Comparison of ENCODE assay signal across 11 cellular contexts in genomic region chr7:30983914-30984247, GRCh38. TPM values are rescaled to one million over a fixed set of nuclear protein-coding genes. Genes with fewer than 3 reads are reported as not detected.
A peak's percentile ranks its signal among the peaks of the same experiment; 100 is the strongest.
DNase-seq lines count a peak whose midpoint lies in the region; ATAC-seq and TF ChIP-seq lines count a peak whose summit lies in the region.
"Had no signal": no experiment of that assay in that cellular context is flagged by ENCODE, and none has a peak within 500 bp of the region (broad histone marks: within the 10 kb centered on the region; RNA-seq: fewer than 3 reads in every experiment).

No MANE protein-coding gene starts in this region.

- H3K36me3 Mint-ChIP-seq in natural killer cell (no peaks in the 10 kb centered on the region), type B pancreatic cell (no peaks in the 10 kb centered on the region)
- H3K36me3 Mint-ChIP-seq in natural killer cell treated with Interleukin-12 subunit alpha and Interleukin-12 subunit beta and Interleukin-15 and Interleukin-18, amount 100 ng/mL, for 72 hours, result no peaks in the 10 kb centered on the region

- H3K4me3 ChIP-seq in SK-N-MC (peak overlapping the region; percentile 45), iPS-18a (ENCODE audit: low read length) (peak overlapping the region; percentile 56)
- H3K4me3 ChIP-seq: upper lobe of left lung had no signal

- H3K36me3 ChIP-seq in SK-N-MC (ENCODE audit: insufficient read depth, low read length) (no peaks in the 10 kb centered on the region), iPS-18a (ENCODE audit: control insufficient read depth, low read depth, low read length) (no peaks in the 10 kb centered on the region)
- H3K36me3 ChIP-seq: upper lobe of left lung had no signal

- H3K27ac Mint-ChIP-seq in natural killer cell (no peak overlapping the region), type B pancreatic cell (peak overlapping the region; percentile 42)
- H3K27ac Mint-ChIP-seq in natural killer cell treated with Interleukin-12 subunit alpha and Interleukin-12 subunit beta and Interleukin-15 and Interleukin-18, amount 100 ng/mL, for 72 hours, result no peak overlapping the region

- ATAC-seq in natural killer cell (peak in 1 of 3 donors; percentile 17), GM21515 (IDR thresholded peaks at IDR 0.05; ENCODE audit: unreplicated experiment) (no peak)
- no peak for ATAC-seq in natural killer cell treated with Interleukin-12 subunit alpha and Interleukin-12 subunit beta and Interleukin-15 and Interleukin-18, amount 100 ng/mL, for 72 hours

- peak; percentile 60 for TF ChIP-seq CTCF in natural killer cell (IDR thresholded peaks at IDR 0.05)
- TF ChIP-seq CTCF in type B pancreatic cell (conservative IDR thresholded peaks at IDR 0.05), result no peak

- H3K4me1 ChIP-seq in iPS-18a (ENCODE audit: control insufficient read depth, low read depth, low read length), result peaks cover 41% of the 10 kb centered on the region

- H3K4me3 Mint-ChIP-seq in natural killer cell, result no peak overlapping the region
- no peak overlapping the region for H3K4me3 Mint-ChIP-seq in natural killer cell treated with Interleukin-12 subunit alpha and Interleukin-12 subunit beta and Interleukin-15 and Interleukin-18, amount 100 ng/mL, for 72 hours
- peak overlapping the region; percentile 74 for H3K4me3 Mint-ChIP-seq in type B pancreatic cell

- no peak overlapping the region for H3K9ac ChIP-seq in SK-N-MC (ENCODE audit: insufficient read length)
- H3K9ac ChIP-seq in iPS-18a (ENCODE audit: low read length), result peak overlapping the region; percentile 48

- DNase-seq in natural killer cell, result no peak
- no peak for DNase-seq in natural killer cell treated with Interleukin-12 subunit alpha and Interleukin-12 subunit beta and Interleukin-15 and Interleukin-18, amount 100 ng/mL, for 72 hours (ENCODE audit: low spot score)
- DNase-seq in SK-N-MC (ENCODE audit: low read depth, low spot score), result no peak
- no peak for DNase-seq in type B pancreatic cell (ENCODE audit: extremely low spot score, unreplicated experiment)
- DNase-seq in COLO668 (lab: John Stamatoyannopoulos, UW; ENCODE audit: unreplicated experiment), result no peak
- DNase-seq in inferior parietal cortex (ENCODE audit: extremely low spot score), result no peak

- intact Hi-C loops in natural killer cell (cut with micrococcal nuclease), result no loop called here

- H3K9me3 Mint-ChIP-seq in natural killer cell, result no peaks in the 10 kb centered on the region
- H3K9me3 Mint-ChIP-seq in natural killer cell treated with Interleukin-12 subunit alpha and Interleukin-12 subunit beta and Interleukin-15 and Interleukin-18, amount 100 ng/mL, for 72 hours, result no peaks in the 10 kb centered on the region
- H3K9me3 Mint-ChIP-seq in type B pancreatic cell, result no peaks in the 10 kb centered on the region

- no peak overlapping the region for H3K27ac ChIP-seq in SK-N-MC
- H3K27ac ChIP-seq in iPS-18a (ENCODE audit: low read length), result no peak overlapping the region
- H3K27ac ChIP-seq: upper lobe of left lung had no signal

- H3K4me1 Mint-ChIP-seq in natural killer cell, result peaks cover 7 to 9% of the 10 kb centered on the region in 2 donors
- peaks cover 7 to 11% of the 10 kb centered on the region in 2 donors for H3K4me1 Mint-ChIP-seq in natural killer cell treated with Interleukin-12 subunit alpha and Interleukin-12 subunit beta and Interleukin-15 and Interleukin-18, amount 100 ng/mL, for 72 hours (ENCODE audit: low read depth in 2 of 2)
- H3K4me1 Mint-ChIP-seq in type B pancreatic cell (ENCODE audit: unreplicated experiment), result peaks cover 14% of the 10 kb centered on the region

- H3K9me3 ChIP-seq in SK-N-MC (ENCODE audit: low read depth, low read length), result no peaks in the 10 kb centered on the region
- H3K9me3 ChIP-seq in iPS-18a (ENCODE audit: control insufficient read depth, low read depth, low read length), result no peaks in the 10 kb centered on the region
- H3K9me3 ChIP-seq: upper lobe of left lung had no signal

- H3K27me3 Mint-ChIP-seq in natural killer cell (ENCODE audit: low read depth in 2 of 2) (peaks cover 29 to 46% of the 10 kb centered on the region in 2 donors), type B pancreatic cell (peaks cover 72% of the 10 kb centered on the region)
- peaks cover 28 to 35% of the 10 kb centered on the region in 2 donors for H3K27me3 Mint-ChIP-seq in natural killer cell treated with Interleukin-12 subunit alpha and Interleukin-12 subunit beta and Interleukin-15 and Interleukin-18, amount 100 ng/mL, for 72 hours

- peaks cover 15% of the 10 kb centered on the region for H3K27me3 ChIP-seq in iPS-18a (ENCODE audit: control insufficient read depth, insufficient read depth, low read length)
- H3K27me3 ChIP-seq: upper lobe of left lung had no signal

RNA-seq across cellular contexts. Expression of gene GHRHR, which starts 20.1 kb away (rescaled TPM):
- total RNA-seq in natural killer cell (not detected), type B pancreatic cell (ENCODE audit: low replicate concordance) (not detected in 2 replicates)
- total RNA-seq in natural killer cell treated with Interleukin-12 subunit alpha and Interleukin-12 subunit beta and Interleukin-15 and Interleukin-18, amount 100 ng/mL, for 72 hours, result not detected
- total RNA-seq: pulmonary artery endothelial cell, SK-MEL-5 had no signal
